ENCODE assay signal across 9 cellular contexts in genomic region chr10:17428616-17429097, GRCh38. TPM values are rescaled to one million over a fixed set of nuclear protein-coding genes. Genes with fewer than 3 reads are reported as not detected.
A peak's percentile ranks its signal among the peaks of the same experiment; 100 is the strongest.
DNase-seq lines count a peak whose midpoint lies in the region; ATAC-seq and TF ChIP-seq lines count a peak whose summit lies in the region.
"Had no signal": no experiment of that assay in that cellular context is flagged by ENCODE, and none has a peak within 500 bp of the region (broad histone marks: within the 10 kb centered on the region; RNA-seq: fewer than 3 reads in every experiment).

No MANE protein-coding gene starts in this region.

- no peaks in the 10 kb centered on the region for H3K36me3 ChIP-seq in CD4-positive, CD25-positive, alpha-beta regulatory T cell (ENCODE audit: control insufficient read depth, insufficient read depth, low read length)
- H3K36me3 ChIP-seq in naive thymus-derived CD4-positive, alpha-beta T cell (ENCODE audit: control insufficient read depth in 2 of 3, insufficient read depth in 3 of 3, low read length in 3 of 3): no peaks in the 10 kb centered on the region

- H3K23ac ChIP-seq in H9 (ENCODE audit: insufficient read length, low read depth, low read length): no peak overlapping the region

- H4K20me1 ChIP-seq in H9 (ENCODE audit: control insufficient read depth, insufficient read depth, insufficient read length): no peaks in the 10 kb centered on the region

- no peak overlapping the region for H4K8ac ChIP-seq in H9 (replicated peaks; ENCODE audit: insufficient read length, low read depth, low read length)

- H4K91ac ChIP-seq in H9 (ENCODE audit: insufficient read length, low read depth, low read length): no peak overlapping the region

- ATAC-seq in CD4-positive, CD25-positive, alpha-beta regulatory T cell (ENCODE audit: low read depth in 2 of 2): peak; percentile 86
- peak; percentile 71 for ATAC-seq in HG03175 (IDR thresholded peaks at IDR 0.05; ENCODE audit: unreplicated experiment)
- ATAC-seq in activated CD8-positive, alpha-beta T cell treated with anti-CD3 and anti-CD28 coated beads, Interleukin-2, amount 10 ng/mL, durations not matched to agents 7 days and 5 days: peak; percentile 90
- peak; percentile 93 for ATAC-seq in naive thymus-derived CD4-positive, alpha-beta T cell
- no peak for ATAC-seq in HG03457 (IDR thresholded peaks at IDR 0.05; ENCODE audit: unreplicated experiment)
- no peak for ATAC-seq in esophagus mucosa

- no CpG with 5 or more reads among the region's 12 CpGs for WGBS in H9 (ENCODE audit: extremely low coverage, insufficient read length, low lambda C conversion rate)

- no peak overlapping the region for H2BK120ac ChIP-seq in H9 (ENCODE audit: low read depth, low read length, poor library complexity, severe bottlenecking)

- no peak overlapping the region for H2AK5ac ChIP-seq in H9 (ENCODE audit: insufficient read length, low read length)

- DNase-seq in CD4-positive, CD25-positive, alpha-beta regulatory T cell: peak; percentile 62 to 96 (median 83)
- peak; percentile 90 for DNase-seq in activated CD8-positive, alpha-beta T cell treated with anti-CD3 and anti-CD28 coated beads, Interleukin-2, amount 10 ng/mL, durations not matched to agents 7 days and 5 days
- peak; percentile 25 to 88 (median 82) for DNase-seq in naive thymus-derived CD4-positive, alpha-beta T cell
- DNase-seq in coronary artery (ENCODE audit: low spot score) (no peak), H9 (no peak)
- DNase-seq: COR-L47 had no signal

- peak overlapping the region; percentile 59 to 87 (median 74) for H3K4me3 Mint-ChIP-seq in CD4-positive, CD25-positive, alpha-beta regulatory T cell
- H3K4me3 Mint-ChIP-seq in activated CD8-positive, alpha-beta T cell treated with anti-CD3 and anti-CD28 coated beads, Interleukin-2, amount 10 ng/mL, durations not matched to agents 7 days and 5 days: peak overlapping the region; percentile 53
- peak overlapping the region; percentile 70 to 87 (median 79) for H3K4me3 Mint-ChIP-seq in naive thymus-derived CD4-positive, alpha-beta T cell
- H3K4me3 Mint-ChIP-seq in H9: no peak overlapping the region

- H3K4me3 ChIP-seq in CD4-positive, CD25-positive, alpha-beta regulatory T cell (ENCODE audit: low read depth, low read length): peak overlapping the region; percentile 88
- peak overlapping the region; percentile 44 for H3K4me3 ChIP-seq in naive thymus-derived CD4-positive, alpha-beta T cell (ENCODE audit: low read length)
- no peak overlapping the region for H3K4me3 ChIP-seq in coronary artery

- H3K27ac ChIP-seq in CD4-positive, CD25-positive, alpha-beta regulatory T cell (ENCODE audit: insufficient read depth, low read length, poor library complexity, severe bottlenecking): peak overlapping the region; percentile 77
- H3K27ac ChIP-seq in naive thymus-derived CD4-positive, alpha-beta T cell (ENCODE audit: low read depth, low read length): peak overlapping the region; percentile 67
- H3K27ac ChIP-seq in coronary artery (no peak overlapping the region), H9 (ENCODE audit: insufficient read length, low read depth, low read length) (no peak overlapping the region)

- H3T11ph ChIP-seq in H9 (ENCODE audit: low read length): no peak overlapping the region

- TF ChIP-seq CTCF in coronary artery (IDR thresholded peaks at IDR 0.05) (no peak), H9 (conservative IDR thresholded peaks at IDR 0.05) (no peak)

- H3K9me3 ChIP-seq in CD4-positive, CD25-positive, alpha-beta regulatory T cell (ENCODE audit: control insufficient read depth in 2 of 2, low read length in 2 of 2): no peaks in the 10 kb centered on the region
- H3K9me3 ChIP-seq in naive thymus-derived CD4-positive, alpha-beta T cell (ENCODE audit: control insufficient read depth in 2 of 3, low read length in 3 of 3): no peaks in the 10 kb centered on the region
- H3K9me3 ChIP-seq in H9 (ENCODE audit: control insufficient read depth, low read depth, low read length): no peaks in the 10 kb centered on the region

- no peaks in the 10 kb centered on the region for H3K79me2 ChIP-seq in H9 (ENCODE audit: insufficient read depth, low read length)

- no peaks in the 10 kb centered on the region for H3K9me3 Mint-ChIP-seq in CD4-positive, CD25-positive, alpha-beta regulatory T cell
- no peaks in the 10 kb centered on the region for H3K9me3 Mint-ChIP-seq in activated CD8-positive, alpha-beta T cell treated with anti-CD3 and anti-CD28 coated beads, Interleukin-2, amount 10 ng/mL, durations not matched to agents 7 days and 5 days (ENCODE audit: insufficient read depth)
- no peaks in the 10 kb centered on the region for H3K9me3 Mint-ChIP-seq in naive thymus-derived CD4-positive, alpha-beta T cell
- no peaks in the 10 kb centered on the region for H3K9me3 Mint-ChIP-seq in H9

- no peaks in the 10 kb centered on the region for H3K27me3 ChIP-seq in CD4-positive, CD25-positive, alpha-beta regulatory T cell (ENCODE audit: control insufficient read depth, insufficient read depth, low read length)
- H3K27me3 ChIP-seq in naive thymus-derived CD4-positive, alpha-beta T cell (ENCODE audit: control insufficient read depth in 2 of 2, insufficient read depth in 2 of 2, low read length in 2 of 2): no peaks in the 10 kb centered on the region
- H3K27me3 ChIP-seq in H9 (ENCODE audit: insufficient read depth, low read length): no peaks in the 10 kb centered on the region

- H4K5ac ChIP-seq in H9 (ENCODE audit: insufficient read length, low read depth, low read length): no peak overlapping the region

- no peak overlapping the region for H3K4ac ChIP-seq in H9 (ENCODE audit: low read depth, low read length)

- no peaks in the 10 kb centered on the region for H3K27me3 Mint-ChIP-seq in CD4-positive, CD25-positive, alpha-beta regulatory T cell
- H3K27me3 Mint-ChIP-seq in activated CD8-positive, alpha-beta T cell treated with anti-CD3 and anti-CD28 coated beads, Interleukin-2, amount 10 ng/mL, durations not matched to agents 7 days and 5 days (ENCODE audit: low read depth): peaks cover 11% of the 10 kb centered on the region
- H3K27me3 Mint-ChIP-seq in naive thymus-derived CD4-positive, alpha-beta T cell: peaks cover 0 to 14% (median 0%) of the 10 kb centered on the region in 5 donors
- H3K27me3 Mint-ChIP-seq in H9 (ENCODE audit: low read depth): no peaks in the 10 kb centered on the region; the same call in 1 of the 2 replicates

- no peak overlapping the region for H2BK5ac ChIP-seq in H9 (ENCODE audit: insufficient read length, low read length)

- intact Hi-C loops in naive thymus-derived CD4-positive, alpha-beta T cell (cut with micrococcal nuclease): loop anchor here (1.0 to 10.0 kb wide), 14 partner anchors 24 to 1564 kb away; partner anchors contain the start of genes RSU1 (in 2 of the 2), STAM (in 2 of the 2), ARL5B (in 1 of the 2) and MINDY3 (in 1 of the 2)

- no peak overlapping the region for H2AFZ ChIP-seq in H9 (ENCODE audit: low read length)

- H3K27ac Mint-ChIP-seq in CD4-positive, CD25-positive, alpha-beta regulatory T cell: peak overlapping the region; percentile 92 to 99 (median 97)
- H3K27ac Mint-ChIP-seq in activated CD8-positive, alpha-beta T cell treated with anti-CD3 and anti-CD28 coated beads, Interleukin-2, amount 10 ng/mL, durations not matched to agents 7 days and 5 days: peak overlapping the region; percentile 87
- H3K27ac Mint-ChIP-seq in naive thymus-derived CD4-positive, alpha-beta T cell: peak overlapping the region; percentile 88 to 97 (median 92)
- H3K27ac Mint-ChIP-seq in H9: peak overlapping the region in 1 of 3 experiments; percentile 2; a peak in 1 of 7 replicates

- peaks cover 23 to 74% (median 62%) of the 10 kb centered on the region in 4 donors for H3K4me1 Mint-ChIP-seq in CD4-positive, CD25-positive, alpha-beta regulatory T cell
- H3K4me1 Mint-ChIP-seq in activated CD8-positive, alpha-beta T cell treated with anti-CD3 and anti-CD28 coated beads, Interleukin-2, amount 10 ng/mL, durations not matched to agents 7 days and 5 days (ENCODE audit: low read depth): peaks cover 69% of the 10 kb centered on the region
- peaks cover 61 to 79% (median 75%) of the 10 kb centered on the region in 7 donors for H3K4me1 Mint-ChIP-seq in naive thymus-derived CD4-positive, alpha-beta T cell
- H3K4me1 Mint-ChIP-seq in H9: peaks cover 15 to 16% of the 10 kb centered on the region in 2 experiments

- no peak overlapping the region for H3K14ac ChIP-seq in H9 (ENCODE audit: insufficient read depth, low read length)

- no peak overlapping the region for H3K18ac ChIP-seq in H9 (ENCODE audit: insufficient read length, low read depth, low read length)

- CTCF ChIA-PET in activated CD8-positive, alpha-beta T cell treated with anti-CD3 and anti-CD28 coated beads, Interleukin-2, amount 10 ng/mL, durations not matched to agents 7 days and 5 days (lab: Charles Lee): interaction anchor here (0.8 to 11.9 kb wide), 9 partner anchors 9 to 601 kb away, joined by 3 to 123 read pairs (median 4); partner anchors contain the start of genes ST8SIA6 and STAM
- CTCF ChIA-PET in naive thymus-derived CD4-positive, alpha-beta T cell (lab: Charles Lee): interaction anchor here (0.6 to 7.0 kb wide), 9 partner anchors 9 to 611 kb away, joined by 3 to 178 read pairs (median 4); partner anchors contain the start of gene RSU1

- POLR2A ChIA-PET in activated CD8-positive, alpha-beta T cell treated with anti-CD3 and anti-CD28 coated beads, Interleukin-2, amount 10 ng/mL, durations not matched to agents 7 days and 5 days (lab: Charles Lee): no interaction called here
- POLR2A ChIA-PET in naive thymus-derived CD4-positive, alpha-beta T cell (lab: Charles Lee): interaction anchor here (0.6 to 8.2 kb wide), 9 partner anchors 15 to 611 kb away, joined by 3 to 200 read pairs (median 9); partner anchors contain the start of genes RSU1, ST8SIA6, STAM and VIM

- no peak overlapping the region for H2BK12ac ChIP-seq in H9 (ENCODE audit: insufficient read length, low read depth, low read length)

- no peak overlapping the region for H3K4me2 ChIP-seq in H9 (ENCODE audit: insufficient read depth, insufficient read length, low read length)

- H3K36me3 Mint-ChIP-seq in CD4-positive, CD25-positive, alpha-beta regulatory T cell: no peaks in the 10 kb centered on the region
- no peaks in the 10 kb centered on the region for H3K36me3 Mint-ChIP-seq in activated CD8-positive, alpha-beta T cell treated with anti-CD3 and anti-CD28 coated beads, Interleukin-2, amount 10 ng/mL, durations not matched to agents 7 days and 5 days (ENCODE audit: low read depth)
- H3K36me3 Mint-ChIP-seq in naive thymus-derived CD4-positive, alpha-beta T cell: peaks cover 0 to 7% (median 0%) of the 10 kb centered on the region in 5 donors
- no peaks in the 10 kb centered on the region for H3K36me3 Mint-ChIP-seq in H9 (ENCODE audit: insufficient read depth in 1 of 3, low read depth in 3 of 3)

- no peaks in the 10 kb centered on the region for H3K23me2 ChIP-seq in H9 (ENCODE audit: insufficient read length, low read depth, low read length, poor library complexity, severe bottlenecking)

- H3K4me1 ChIP-seq in CD4-positive, CD25-positive, alpha-beta regulatory T cell (ENCODE audit: control insufficient read depth, insufficient read depth, low read length, poor library complexity, severe bottlenecking): peaks cover 77% of the 10 kb centered on the region
- H3K4me1 ChIP-seq in naive thymus-derived CD4-positive, alpha-beta T cell (ENCODE audit: control insufficient read depth in 2 of 2, insufficient read depth in 2 of 2, low read length in 2 of 2): peaks cover 43 to 63% of the 10 kb centered on the region in 2 donors
- H3K4me1 ChIP-seq in H9 (ENCODE audit: insufficient read depth, low read length): 0 out of 2 replicates have a peak, but pooled peaks cover 3% of the 10 kb centered on the region

- H3K79me1 ChIP-seq in H9 (ENCODE audit: insufficient read depth, low read depth, low read length, poor library complexity, severe bottlenecking): no peaks in the 10 kb centered on the region

- no peak overlapping the region for H2BK15ac ChIP-seq in H9 (ENCODE audit: low read depth, low read length)

- no peak overlapping the region for H3K9ac ChIP-seq in H9 (ENCODE audit: extremely low read depth, insufficient read length, low read length)

- H3K56ac ChIP-seq in H9 (ENCODE audit: insufficient read length, low read depth, low read length): no peak overlapping the region

- no peak overlapping the region for H2BK20ac ChIP-seq in H9 (ENCODE audit: low read depth, low read length, poor library complexity, severe bottlenecking)

RNA-seq across cellular contexts. Expression of gene ST8SIA6, which starts 25.7 kb away (rescaled TPM):
- total RNA-seq in CD4-positive, CD25-positive, alpha-beta regulatory T cell: 10.8 TPM
- 1 to 10 TPM; 5.6 to 9.3 (median 8.2) TPM for polyA plus RNA-seq in CD4-positive, CD25-positive, alpha-beta regulatory T cell
- total RNA-seq in activated CD8-positive, alpha-beta T cell treated with anti-CD3 and anti-CD28 coated beads, Interleukin-2, amount 10 ng/mL, durations not matched to agents 7 days and 5 days: not detected
- 1 to 10 TPM in 1 of 5 experiments, under 1 TPM in 4; 0.43 to 2.5 (median 0.60) TPM for total RNA-seq in naive thymus-derived CD4-positive, alpha-beta T cell
- polyA plus RNA-seq in naive thymus-derived CD4-positive, alpha-beta T cell: under 1 TPM; 0.08 to 0.47 TPM
- total RNA-seq in H9 (2021) (0.33 and 0.37 TPM in 2 replicates), esophagus mucosa (1.6 TPM)

Comparison
In these comparisons a context has a peak if more than half of its experiments do, and no peak if none do; other contexts are left out.
1. ATAC-seq: peak in CD4-positive, CD25-positive, alpha-beta regulatory T cell (2 of 2), HG03175 (single experiment), activated CD8-positive, alpha-beta T cell treated with anti-CD3 and anti-CD28 coated beads, Interleukin-2, amount 10 ng/mL, durations not matched to agents 7 days and 5 days (single experiment) and naive thymus-derived CD4-positive, alpha-beta T cell (single experiment); none in HG03457 (single experiment) and esophagus mucosa (single experiment).
2. DNase-seq: peak in CD4-positive, CD25-positive, alpha-beta regulatory T cell (3 of 3), activated CD8-positive, alpha-beta T cell treated with anti-CD3 and anti-CD28 coated beads, Interleukin-2, amount 10 ng/mL, durations not matched to agents 7 days and 5 days (single experiment) and naive thymus-derived CD4-positive, alpha-beta T cell (9 of 9); none in coronary artery (single experiment) and H9 (single experiment).
3. H3K27ac ChIP-seq: peak in CD4-positive, CD25-positive, alpha-beta regulatory T cell (single experiment) and naive thymus-derived CD4-positive, alpha-beta T cell (single experiment); none in coronary artery (0 of 2) and H9 (single experiment).
4. H3K4me3 Mint-ChIP-seq: peak in CD4-positive, CD25-positive, alpha-beta regulatory T cell (4 of 4), activated CD8-positive, alpha-beta T cell treated with anti-CD3 and anti-CD28 coated beads, Interleukin-2, amount 10 ng/mL, durations not matched to agents 7 days and 5 days (single experiment) and naive thymus-derived CD4-positive, alpha-beta T cell (10 of 10); none in H9 (0 of 2).